35 cellular contexts compared by ENCODE assay signal in genomic region chr17:47177261-47177660, GRCh38. TPM values are rescaled to one million over a fixed set of nuclear protein-coding genes. Genes with fewer than 3 reads are reported as not detected.
"Had no signal": no experiment of that assay in that cellular context is flagged by ENCODE, and none has a peak within 500 bp of the region (broad histone marks: within the 10 kb centered on the region; RNA-seq: fewer than 3 reads in every experiment).

No MANE protein-coding gene starts in this region.

- H3K27ac Mint-ChIP-seq: activated B cell treated with CpG ODN at 0.5 μM for 24 hours; activated CD4-positive, alpha-beta memory T cell treated with anti-CD3 and anti-CD28 coated beads for 36 hours; activated CD8-positive, alpha-beta T cell treated with anti-CD3 and anti-CD28 coated beads for 36 hours; activated naive CD4-positive, alpha-beta T cell treated with anti-CD3 and anti-CD28 coated beads for 36 hours; activated naive CD4-positive, alpha-beta T cell treated with anti-CD3 and anti-CD28 coated beads, Interleukin-2, amount 50 U/mL, for 72 hours; activated naive CD8-positive, alpha-beta T cell treated with anti-CD3 and anti-CD28 coated beads for 36 hours; activated T-cell treated with anti-CD3 and anti-CD28 coated beads, Interleukin-2, amount 50 U/mL, for 72 hours; activated T-helper 1 cell treated with anti-CD3 and anti-CD28 coated beads, Interleukin-12 subunit alpha, Interleukin-12 subunit beta, Interleukin-2, Interleukin-4 antibody, amounts not matched to agents 30 ng/mL and 10 ng/mL and 1 ng/mL, durations not matched to agents 14 hours and 24 hours and 36 hours; activated T-helper 17 cell treated with anti-CD3 and anti-CD28 coated beads, Interleukin-2, amount 50 U/mL, for 72 hours; T-helper 1 cell treated with Interleukin-12 subunit alpha and Interleukin-12 subunit beta and Interleukin-4 antibody, amounts not matched to agents 30 μg/mL and 1 μg/mL, for 36 hours; T-helper 2 cell treated with Interferon-gamma antibody and Interleukin-4, amounts not matched to agents 5 μg/mL and 100 μg/mL, for 36 hours had no signal

- H3K9me3 Mint-ChIP-seq: activated B cell treated with CpG ODN at 0.5 μM for 24 hours; activated CD4-positive, alpha-beta memory T cell treated with anti-CD3 and anti-CD28 coated beads for 36 hours; activated CD4-positive, alpha-beta T cell treated with anti-CD3 and anti-CD28 coated beads, Interleukin-2, amount 10 ng/mL, durations not matched to agents 24 days and 14 days; activated CD8-positive, alpha-beta T cell treated with anti-CD3 and anti-CD28 coated beads for 36 hours; activated naive CD4-positive, alpha-beta T cell treated with anti-CD3 and anti-CD28 coated beads for 36 hours; activated naive CD4-positive, alpha-beta T cell treated with anti-CD3 and anti-CD28 coated beads, Interleukin-2, amount 50 U/mL, for 72 hours; activated naive CD8-positive, alpha-beta T cell treated with anti-CD3 and anti-CD28 coated beads for 36 hours; activated T-cell treated with anti-CD3 and anti-CD28 coated beads, Interleukin-2, amount 50 U/mL, for 72 hours; activated T-helper 1 cell treated with anti-CD3 and anti-CD28 coated beads, Interleukin-12 subunit alpha, Interleukin-12 subunit beta, Interleukin-2, Interleukin-4 antibody, amounts not matched to agents 30 ng/mL and 10 ng/mL and 1 ng/mL, durations not matched to agents 14 hours and 24 hours and 36 hours; activated T-helper 17 cell treated with anti-CD3 and anti-CD28 coated beads, Interleukin-2, amount 50 U/mL, for 72 hours; T-helper 1 cell treated with Interleukin-12 subunit alpha and Interleukin-12 subunit beta and Interleukin-4 antibody, amounts not matched to agents 30 μg/mL and 1 μg/mL, for 36 hours; T-helper 2 cell treated with Interferon-gamma antibody and Interleukin-4, amounts not matched to agents 5 μg/mL and 100 μg/mL, for 36 hours had no signal

- H3K4me3 ChIP-seq: adrenal gland, body of pancreas had no signal

- H3K4me1 ChIP-seq: body of pancreas had no signal

- DNase-seq: activated B cell treated with CpG ODN at 0.5 μM for 24 hours; activated CD4-positive, alpha-beta memory T cell treated with anti-CD3 and anti-CD28 coated beads for 36 hours; activated CD4-positive, alpha-beta T cell treated with anti-CD3 and anti-CD28 coated beads for 4 hours; activated CD4-positive, alpha-beta T cell treated with anti-CD3 and anti-CD28 coated beads, Interleukin-2, amount 10 ng/mL, durations not matched to agents 24 days and 14 days; activated CD4-positive, alpha-beta T cell treated with anti-CD3 and anti-CD28 coated beads, Interleukin-2, amount 50 U/mL, for 1 hour; activated CD4-positive, alpha-beta T cell treated with anti-CD3 and anti-CD28 coated beads, Interleukin-2, amount 50 U/mL, for 4 hours; activated CD4-positive, CD25-positive, alpha-beta regulatory T cell treated with anti-CD3 and anti-CD28 coated beads, Interleukin-2, amount 50 U/mL, for 72 hours; activated CD8-positive, alpha-beta memory T cell treated with anti-CD3 and anti-CD28 coated beads, Interleukin-2, amount 50 U/mL, for 4 hours; activated CD8-positive, alpha-beta T cell treated with anti-CD3 and anti-CD28 coated beads for 36 hours; activated effector memory CD4-positive, alpha-beta T cell treated with anti-CD3 and anti-CD28 coated beads, Interleukin-2, amount 50 U/mL, for 16 hours; activated gamma-delta T cell treated with Interleukin-2 at 50 U/mL for 16 hours; activated naive CD4-positive, alpha-beta T cell; activated naive CD4-positive, alpha-beta T cell treated with anti-CD3 and anti-CD28 coated beads for 36 hours; activated naive CD4-positive, alpha-beta T cell treated with anti-CD3 and anti-CD28 coated beads, Interleukin-2, amount 50 U/mL, for 16 hours; activated naive CD8-positive, alpha-beta T cell treated with anti-CD3 and anti-CD28 coated beads for 36 hours; activated T-cell treated with anti-CD3 and anti-CD28 coated beads for 4 hours; activated T-cell treated with anti-CD3 and anti-CD28 coated beads, Interleukin-2, amount 50 U/mL, for 1 hour; activated T-cell treated with anti-CD3 and anti-CD28 coated beads, Interleukin-2, amount 50 U/mL, for 72 hours; adrenal gland; amniotic stem cell; aorta; body of pancreas; brain microvascular endothelial cell; central memory CD4-positive, alpha-beta T cell; T-helper 1 cell; T-helper 2 cell; T-helper 9 cell had no signal

- H3K27ac ChIP-seq: adrenal gland, body of pancreas, brain microvascular endothelial cell, VCaP had no signal

- H3K9me3 ChIP-seq: adrenal gland, body of pancreas had no signal

- H3K27me3 Mint-ChIP-seq: activated B cell treated with CpG ODN at 0.5 μM for 24 hours; activated CD4-positive, alpha-beta memory T cell treated with anti-CD3 and anti-CD28 coated beads for 36 hours; activated CD4-positive, alpha-beta T cell treated with anti-CD3 and anti-CD28 coated beads, Interleukin-2, amount 10 ng/mL, durations not matched to agents 24 days and 14 days; activated CD8-positive, alpha-beta T cell treated with anti-CD3 and anti-CD28 coated beads for 36 hours; activated naive CD8-positive, alpha-beta T cell treated with anti-CD3 and anti-CD28 coated beads for 36 hours; activated T-helper 17 cell treated with anti-CD3 and anti-CD28 coated beads, Interleukin-2, amount 50 U/mL, for 72 hours had no signal

- H3K27me3 ChIP-seq: adrenal gland, body of pancreas, brain microvascular endothelial cell had no signal

- ATAC-seq: activated CD8-positive, alpha-beta T cell treated with anti-CD3 and anti-CD28 coated beads for 36 hours; activated naive CD4-positive, alpha-beta T cell treated with anti-CD3 and anti-CD28 coated beads, Interleukin-2, amount 50 U/mL, for 72 hours; activated T-cell treated with anti-CD3 and anti-CD28 coated beads, Interleukin-2, amount 50 U/mL, for 72 hours; activated T-helper 17 cell treated with anti-CD3 and anti-CD28 coated beads, Interleukin-2, amount 50 U/mL, for 72 hours; body of pancreas had no signal

- H3K4me3 Mint-ChIP-seq: activated B cell treated with CpG ODN at 0.5 μM for 24 hours; activated CD4-positive, alpha-beta memory T cell treated with anti-CD3 and anti-CD28 coated beads for 36 hours; activated CD4-positive, alpha-beta T cell treated with anti-CD3 and anti-CD28 coated beads, Interleukin-2, amount 10 ng/mL, durations not matched to agents 24 days and 14 days; activated CD8-positive, alpha-beta T cell treated with anti-CD3 and anti-CD28 coated beads for 36 hours; activated naive CD4-positive, alpha-beta T cell treated with anti-CD3 and anti-CD28 coated beads for 36 hours; activated naive CD8-positive, alpha-beta T cell treated with anti-CD3 and anti-CD28 coated beads for 36 hours; activated T-cell treated with anti-CD3 and anti-CD28 coated beads, Interleukin-2, amount 50 U/mL, for 72 hours; activated T-helper 1 cell treated with anti-CD3 and anti-CD28 coated beads, Interleukin-12 subunit alpha, Interleukin-12 subunit beta, Interleukin-2, Interleukin-4 antibody, amounts not matched to agents 30 ng/mL and 10 ng/mL and 1 ng/mL, durations not matched to agents 14 hours and 24 hours and 36 hours; activated T-helper 17 cell treated with anti-CD3 and anti-CD28 coated beads, Interleukin-2, amount 50 U/mL, for 72 hours; T-helper 1 cell treated with Interleukin-12 subunit alpha and Interleukin-12 subunit beta and Interleukin-4 antibody, amounts not matched to agents 30 μg/mL and 1 μg/mL, for 36 hours; T-helper 2 cell treated with Interferon-gamma antibody and Interleukin-4, amounts not matched to agents 5 μg/mL and 100 μg/mL, for 36 hours had no signal

RNA-seq across cellular contexts. Expression of gene MYL4, which starts 31.9 kb away (rescaled TPM):
- total RNA-seq: activated B cell treated with CpG ODN at 0.5 μM for 24 hours; activated CD4-positive, alpha-beta memory T cell treated with anti-CD3 and anti-CD28 coated beads for 36 hours; activated CD4-positive, alpha-beta T cell treated with anti-CD3 and anti-CD28 coated beads, Interleukin-2, amount 10 ng/mL, durations not matched to agents 24 days and 14 days; activated CD8-positive, alpha-beta memory T cell treated with anti-CD3 and anti-CD28 coated beads for 36 hours; activated CD8-positive, alpha-beta T cell treated with anti-CD3 and anti-CD28 coated beads for 36 hours; activated naive CD4-positive, alpha-beta T cell treated with anti-CD3 and anti-CD28 coated beads for 36 hours; activated naive CD4-positive, alpha-beta T cell treated with anti-CD3 and anti-CD28 coated beads, Interleukin-2, amount 50 U/mL, for 72 hours; activated naive CD8-positive, alpha-beta T cell treated with anti-CD3 and anti-CD28 coated beads for 36 hours; activated T-cell treated with anti-CD3 and anti-CD28 coated beads, Interleukin-2, amount 50 U/mL, for 72 hours; activated T-helper 1 cell treated with anti-CD3 and anti-CD28 coated beads, Interleukin-12 subunit alpha, Interleukin-12 subunit beta, Interleukin-2, Interleukin-4 antibody, amounts not matched to agents 30 ng/mL and 10 ng/mL and 1 ng/mL, durations not matched to agents 14 hours and 24 hours and 36 hours; body of pancreas; bronchial epithelial cell had no signal
